9 cellular contexts compared by ENCODE assay signal in genomic region chr2:68943581-68944568, GRCh38. TPM values are rescaled to one million over a fixed set of nuclear protein-coding genes. Genes with fewer than 3 reads are reported as not detected.
DNase-seq lines count a peak whose midpoint lies in the region; ATAC-seq and TF ChIP-seq lines count a peak whose summit lies in the region.
"Had no signal": no experiment of that assay in that cellular context is flagged by ENCODE, and none has a peak within 500 bp of the region (broad histone marks: within the 10 kb centered on the region; RNA-seq: fewer than 3 reads in every experiment).

No MANE protein-coding gene starts in this region.

- no peaks in the 10 kb centered on the region for H3K9me3 Mint-ChIP-seq in Calu3 (ENCODE audit: low read depth, unreplicated experiment)
- H3K9me3 Mint-ChIP-seq: T-helper 1 cell treated with Interleukin-12 subunit alpha and Interleukin-12 subunit beta and Interleukin-4 antibody, amounts not matched to agents 30 μg/mL and 1 μg/mL, for 36 hours had no signal

- H3K36me3 Mint-ChIP-seq in Calu3 (ENCODE audit: insufficient read depth, unreplicated experiment) = no peaks in the 10 kb centered on the region

- intact Hi-C loops in Calu3 (cut with micrococcal nuclease; ENCODE audit: unreplicated experiment) = loop anchor here (1.0 kb wide), 1 partner anchor 363 kb away; no protein-coding TSS in a partner anchor

- DNase-seq in Calu3 (peak; percentile 63), NCI-H446 treated with DMSO at 0.1 percent for 48 hours (lab: John Stamatoyannopoulos, UW) (peak; percentile 51), choroid plexus epithelial cell (ENCODE audit: low read depth) (peak; percentile 74), kidney glomerular epithelial cell (lab: John Stamatoyannopoulos, UW) (peak; percentile 86)
- DNase-seq in activated CD4-positive, CD25-positive, alpha-beta regulatory T cell treated with anti-CD3 and anti-CD28 coated beads, Interleukin-2, amount 50 U/mL, for 72 hours = peak; percentile 50
- peak; percentile 30 for DNase-seq in stimulated activated CD4-positive, alpha-beta T cell treated with anti-CD3 and anti-CD28 coated beads, Interleukin-4, amount 100 ng/mL, for 1 hour

- no TSS peak for BruUV-seq in Calu3 (replicated peaks; lab: Mats Ljungman, UMichigan)

- CTCF ChIA-PET in Calu3 (lab: Charles Lee) = interaction anchor here (0.6 to 1.5 kb wide), 7 partner anchors 17 to 443 kb away, joined by 3 to 6 read pairs (median 4); no protein-coding TSS in a partner anchor

- no peaks in the 10 kb centered on the region for H3K4me1 Mint-ChIP-seq in Calu3 (ENCODE audit: low read depth, unreplicated experiment)

- H3K27me3 Mint-ChIP-seq in Calu3 (ENCODE audit: unreplicated experiment) = peaks cover 46% of the 10 kb centered on the region

- peak; percentile 73 for ATAC-seq in HG02798 (IDR thresholded peaks at IDR 0.05; ENCODE audit: poor library complexity, unreplicated experiment)
- ATAC-seq in HG03457 (IDR thresholded peaks at IDR 0.05; ENCODE audit: unreplicated experiment) = no peak

- H3K4me3 ChIP-seq in choroid plexus epithelial cell (ENCODE audit: low read depth, low read length) = no peak overlapping the region

- H3K4me3 Mint-ChIP-seq in Calu3 (ENCODE audit: low read depth, unreplicated experiment) = no peak overlapping the region
- H3K4me3 Mint-ChIP-seq: T-helper 1 cell treated with Interleukin-12 subunit alpha and Interleukin-12 subunit beta and Interleukin-4 antibody, amounts not matched to agents 30 μg/mL and 1 μg/mL, for 36 hours had no signal

- TF ChIP-seq CTCF in Calu3 (IDR thresholded peaks at IDR 0.05; ENCODE audit: unreplicated experiment) = peak; percentile 80
- peak; percentile 82 for TF ChIP-seq CTCF in choroid plexus epithelial cell (conservative IDR thresholded peaks at IDR 0.05; ENCODE audit: low read depth, low read length)

- H3K27ac Mint-ChIP-seq in Calu3 (ENCODE audit: unreplicated experiment) = no peak overlapping the region
- H3K27ac Mint-ChIP-seq: T-helper 1 cell treated with Interleukin-12 subunit alpha and Interleukin-12 subunit beta and Interleukin-4 antibody, amounts not matched to agents 30 μg/mL and 1 μg/mL, for 36 hours had no signal

RNA-seq across cellular contexts. Expression of gene GKN2, which starts 8.8 kb away (rescaled TPM):
- not detected in 2 replicates for total RNA-seq in Calu3 (2022)

RNA-seq across cellular contexts. Expression of gene GKN1, which starts 30.6 kb away (rescaled TPM):
- total RNA-seq in Calu3 (2022) = not detected in 2 replicates

Comparison
In these comparisons a context has a peak if more than half of its experiments do, and no peak if none do; other contexts are left out.
1. DNase-seq: peak in every context shown above with its lines; median percentile 86 in kidney glomerular epithelial cell; 74 in choroid plexus epithelial cell; 63 in Calu3; 51 in NCI-H446 treated with DMSO at 0.1 percent for 48 hours; 50 in activated CD4-positive, CD25-positive, alpha-beta regulatory T cell treated with anti-CD3 and anti-CD28 coated beads, Interleukin-2, amount 50 U/mL, for 72 hours; 30 in stimulated activated CD4-positive, alpha-beta T cell treated with anti-CD3 and anti-CD28 coated beads, Interleukin-4, amount 100 ng/mL, for 1 hour.